15 cellular contexts compared by ENCODE assay signal in the genomic region with DNA sequence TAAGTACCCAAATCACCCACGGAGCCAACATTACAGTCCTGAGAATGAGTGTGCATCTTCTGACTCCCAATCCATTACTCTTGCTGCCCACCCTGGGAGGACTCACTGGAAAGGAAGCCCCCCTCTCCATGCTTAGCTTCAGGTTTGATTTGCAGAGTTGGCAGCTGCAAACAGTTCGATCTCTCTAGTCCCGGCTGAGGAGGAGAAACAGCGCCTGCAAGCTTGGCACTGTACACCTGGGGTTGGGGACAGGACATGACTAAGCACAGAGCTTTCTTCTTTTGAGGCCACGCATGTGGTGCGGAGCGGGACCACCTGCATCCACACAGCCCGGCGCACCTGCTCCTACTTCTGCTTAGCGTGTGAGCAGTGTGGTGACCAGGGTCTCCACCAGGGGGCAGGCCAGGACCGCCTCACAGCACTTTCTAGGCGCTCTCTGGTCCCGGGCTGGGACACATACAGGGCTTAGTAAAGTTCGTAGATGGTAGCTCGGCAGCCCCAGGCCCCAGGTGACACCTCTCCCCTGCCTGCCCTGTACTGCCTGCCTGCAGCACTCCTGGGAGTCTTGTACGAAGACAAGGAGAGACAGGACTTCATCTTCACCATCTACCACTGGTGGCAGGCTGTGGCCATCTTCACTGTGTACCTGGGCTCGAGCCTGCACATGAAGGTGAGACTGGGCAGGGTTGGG. TPM values are rescaled to one million over a fixed set of nuclear protein-coding genes. Genes with fewer than 3 reads are reported as not detected.
DNase-seq lines count a peak whose midpoint lies in the region; ATAC-seq and TF ChIP-seq lines count a peak whose summit lies in the region.
"Not testable (repeated sequence)": the region's sequence is repeated elsewhere in the genome, so short reads cannot be mapped to it uniquely, and the experiment has no call there.
"Had no signal": no experiment of that assay in that cellular context is flagged by ENCODE, and none has a peak within 500 bp of the region (broad histone marks: within the 10 kb centered on the region; RNA-seq: fewer than 3 reads in every experiment).

No MANE protein-coding gene starts in this region.

- TF ChIP-seq CTCF in Calu3 (IDR thresholded peaks at IDR 0.05; ENCODE audit: unreplicated experiment) (peak; percentile 63), choroid plexus epithelial cell (conservative IDR thresholded peaks at IDR 0.05; ENCODE audit: low read depth, low read length) (peak; percentile 19), prostate gland (IDR thresholded peaks at IDR 0.05) (peak in 3 of 4 experiments; percentile 43 to 57 (median 50)), upper lobe of right lung (IDR thresholded peaks at IDR 0.05) (peak; percentile 41)

- not testable (repeated sequence) for BruUV-seq in Calu3 (replicated peaks; lab: Mats Ljungman, UMichigan)

- H3K9me3 Mint-ChIP-seq in Calu3 (ENCODE audit: low read depth, unreplicated experiment); activated T-cell treated with anti-CD3 and anti-CD28 coated beads, Interleukin-2, amount 50 U/mL, for 24 hours: not testable (repeated sequence)

- not testable (repeated sequence) for H3K9me3 ChIP-seq in prostate gland, upper lobe of right lung

- not testable (repeated sequence) for H3K4me3 Mint-ChIP-seq in Calu3 (ENCODE audit: low read depth, unreplicated experiment); activated T-cell treated with anti-CD3 and anti-CD28 coated beads, Interleukin-2, amount 50 U/mL, for 24 hours

- intact Hi-C loops in Calu3 (cut with micrococcal nuclease; ENCODE audit: unreplicated experiment); prostate gland (cut with DNase I); upper lobe of right lung (cut with DNase I): not testable (repeated sequence)

- DNase-seq in Calu3 (peak; percentile 51), HT-29 (ENCODE audit: low spot score) (peak; percentile 19), RPMI8226 (peak; percentile 44), iPS-NIHi7 (ENCODE audit: extremely low spot score) (peak; percentile 1), upper lobe of right lung (peak; percentile 65)
- DNase-seq in activated T-cell treated with anti-CD3 and anti-CD28 coated beads, Interleukin-2, amount 50 U/mL, for 24 hours, result peak; percentile 53
- DNase-seq in choroid plexus epithelial cell (ENCODE audit: low read depth); prostate gland (ENCODE audit: low spot score): not testable (repeated sequence)

- not testable (repeated sequence) for H3K4me3 ChIP-seq in choroid plexus epithelial cell (ENCODE audit: low read depth, low read length); prostate gland; upper lobe of right lung

- peaks cover 57% of the 10 kb centered on the region for H3K27me3 Mint-ChIP-seq in Calu3 (ENCODE audit: unreplicated experiment)
- peaks cover 63% of the 10 kb centered on the region for H3K27me3 Mint-ChIP-seq in activated T-cell treated with anti-CD3 and anti-CD28 coated beads, Interleukin-2, amount 50 U/mL, for 24 hours

- ATAC-seq in upper lobe of right lung, result not testable (repeated sequence)

- not testable (repeated sequence) for TF ChIP-seq POLR2A in prostate gland (IDR thresholded peaks at IDR 0.05)

- H3K27ac Mint-ChIP-seq in Calu3 (ENCODE audit: unreplicated experiment); activated T-cell treated with anti-CD3 and anti-CD28 coated beads, Interleukin-2, amount 50 U/mL, for 24 hours: not testable (repeated sequence)

- 32% methylated on average over 8 of the region's 17 CpGs for WGBS in prostate gland

- not testable (repeated sequence) for H3K36me3 ChIP-seq in prostate gland, upper lobe of right lung

- not testable (repeated sequence) for H3K4me1 ChIP-seq in prostate gland (replicated peaks); upper lobe of right lung

- H3K36me3 Mint-ChIP-seq in Calu3 (ENCODE audit: insufficient read depth, unreplicated experiment); activated T-cell treated with anti-CD3 and anti-CD28 coated beads, Interleukin-2, amount 50 U/mL, for 24 hours (ENCODE audit: low read depth): not testable (repeated sequence)

- CTCF ChIA-PET in Calu3 (lab: Charles Lee), result interaction anchor here (1.1 kb wide), 1 partner anchor 25 kb away, joined by 3 read pairs; no protein-coding TSS in a partner anchor

- not testable (repeated sequence) for H3K27ac ChIP-seq in prostate gland, upper lobe of right lung

- H3K27me3 ChIP-seq in prostate gland (replicated peaks; ENCODE audit: insufficient read depth), result not testable (repeated sequence)
- peaks cover 23% of the 10 kb centered on the region for H3K27me3 ChIP-seq in upper lobe of right lung

- not testable (repeated sequence) for H3K4me1 Mint-ChIP-seq in Calu3 (ENCODE audit: low read depth, unreplicated experiment); activated T-cell treated with anti-CD3 and anti-CD28 coated beads, Interleukin-2, amount 50 U/mL, for 24 hours (ENCODE audit: low read depth)

RNA-seq across cellular contexts. Expression of a gene that starts 22.3 kb away (rescaled TPM):
- total RNA-seq in Calu3 (2022) (not detected in 2 replicates), prostate gland (not detected), upper lobe of right lung (not detected)
- total RNA-seq in HT-29 (2014; rRNA removed; shearing (Covaris generic)), result not detected in 2 replicates
- total RNA-seq: activated CD8-positive, alpha-beta memory T cell treated with anti-CD3 and anti-CD28 coated beads, Interleukin-2, amount 10 ng/mL, durations not matched to agents 7 days and 5 days; activated naive CD4-positive, alpha-beta T cell treated with anti-CD3 and anti-CD28 coated beads, Interleukin-2, amount 50 U/mL, for 72 hours; cerebellum; Daoy; IMR-90; left cardiac atrium; right cardiac atrium had no signal

RNA-seq across cellular contexts. Expression of a gene that starts 39.6 kb away (rescaled TPM):
- not detected in 2 replicates for total RNA-seq in Calu3 (2022)
- not detected in 2 replicates for total RNA-seq in HT-29 (2014; rRNA removed; shearing (Covaris generic))
- total RNA-seq in prostate gland, result not detected
- not detected for total RNA-seq in upper lobe of right lung
- total RNA-seq: activated CD8-positive, alpha-beta memory T cell treated with anti-CD3 and anti-CD28 coated beads, Interleukin-2, amount 10 ng/mL, durations not matched to agents 7 days and 5 days; activated naive CD4-positive, alpha-beta T cell treated with anti-CD3 and anti-CD28 coated beads, Interleukin-2, amount 50 U/mL, for 72 hours; cerebellum; Daoy; IMR-90; left cardiac atrium; right cardiac atrium had no signal

RNA-seq across cellular contexts. Expression of a gene that starts 56.7 kb away (rescaled TPM):
- 0.56 TPM in 1 of 2 replicates, not detected in the other for total RNA-seq in Calu3 (2022)
- not detected in 2 replicates for total RNA-seq in HT-29 (2014; rRNA removed; shearing (Covaris generic))
- total RNA-seq in prostate gland, result 1 to 10 TPM in 1 of 2 donors, not detected in 1; 2.2 TPM
- total RNA-seq in upper lobe of right lung, result not detected
- total RNA-seq: activated CD8-positive, alpha-beta memory T cell treated with anti-CD3 and anti-CD28 coated beads, Interleukin-2, amount 10 ng/mL, durations not matched to agents 7 days and 5 days; activated naive CD4-positive, alpha-beta T cell treated with anti-CD3 and anti-CD28 coated beads, Interleukin-2, amount 50 U/mL, for 72 hours; cerebellum; Daoy; IMR-90; left cardiac atrium; right cardiac atrium had no signal
